In genomic region chr17:40176409-40177110, GRCh38 we compare ENCODE assay signal across 1 cellular context.
TF ChIP-seq lines count a peak whose summit lies in the region.

No MANE protein-coding gene starts in this region.

TF ChIP-seq in GM23338, 12 proteins besides CTCF, POLR2A, EP300 and RAD21 (continued from another document):
- TF ChIP-seq ZNF114 (CRISPR knock-in tag; IDR thresholded peaks at IDR 0.05) (no peak), POLR2AphosphoS5 (IDR thresholded peaks at IDR 0.05; ENCODE audit: low read depth) (no peak), EZH2 (IDR thresholded peaks at IDR 0.05; ENCODE audit: low read depth, unreplicated experiment) (no peak), REST (IDR thresholded peaks at IDR 0.05; ENCODE audit: unreplicated experiment) (no peak)
